Comparison of ENCODE assay signal across 1 cellular context in the genomic region with DNA sequence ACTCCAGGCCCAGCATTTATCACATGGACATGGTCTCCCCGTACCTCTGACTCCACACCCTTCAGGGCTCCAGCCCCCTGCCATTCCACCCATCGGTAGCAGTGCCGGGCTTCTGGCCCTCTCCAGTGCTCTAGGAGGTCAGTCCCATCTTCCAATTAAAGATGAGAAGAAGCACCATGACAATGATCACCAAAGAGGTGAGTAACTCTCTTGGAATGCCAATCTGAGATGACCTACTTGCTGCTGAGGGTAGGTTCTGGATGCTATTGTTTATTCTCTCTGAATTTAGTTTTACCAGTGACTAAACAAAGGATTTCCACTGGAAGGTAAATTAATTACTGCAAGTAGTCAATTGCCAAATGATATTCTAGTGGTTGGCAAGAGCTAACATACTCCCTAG.
TF ChIP-seq lines count a peak whose summit lies in the region.

No MANE protein-coding gene starts in this region.

TF ChIP-seq in A549, 52 proteins besides CTCF, POLR2A, EP300 and RAD21:
- TF ChIP-seq, protein P1, sequence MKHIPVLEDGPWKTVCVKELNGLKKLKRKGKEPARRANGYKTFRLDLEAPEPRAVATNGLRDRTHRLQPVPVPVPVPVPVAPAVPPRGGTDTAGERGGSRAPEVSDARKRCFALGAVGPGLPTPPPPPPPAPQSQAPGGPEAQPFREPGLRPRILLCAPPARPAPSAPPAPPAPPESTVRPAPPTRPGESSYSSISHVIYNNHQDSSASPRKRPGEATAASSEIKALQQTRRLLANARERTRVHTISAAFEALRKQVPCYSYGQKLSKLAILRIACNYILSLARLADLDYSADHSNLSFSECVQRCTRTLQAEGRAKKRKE (CRISPR knock-in tag; IDR thresholded peaks at IDR 0.05; ENCODE audit: low read depth), result no peak
- TF ChIP-seq CBX2 (IDR thresholded peaks at IDR 0.05; ENCODE audit: borderline replicate concordance, low read depth) (no peak), FOXS1 (CRISPR knock-in tag; IDR thresholded peaks at IDR 0.05) (no peak), SREBF2 (IDR thresholded peaks at IDR 0.05) (no peak), NR3C1 (IDR thresholded peaks at IDR 0.05) (no peak), CHD4 (IDR thresholded peaks at IDR 0.05; ENCODE audit: borderline replicate concordance) (no peak), GATA3 (IDR thresholded peaks at IDR 0.05; ENCODE audit: borderline replicate concordance) (no peak)
